ENCODE assay signal across 10 cellular contexts in the genomic region with DNA sequence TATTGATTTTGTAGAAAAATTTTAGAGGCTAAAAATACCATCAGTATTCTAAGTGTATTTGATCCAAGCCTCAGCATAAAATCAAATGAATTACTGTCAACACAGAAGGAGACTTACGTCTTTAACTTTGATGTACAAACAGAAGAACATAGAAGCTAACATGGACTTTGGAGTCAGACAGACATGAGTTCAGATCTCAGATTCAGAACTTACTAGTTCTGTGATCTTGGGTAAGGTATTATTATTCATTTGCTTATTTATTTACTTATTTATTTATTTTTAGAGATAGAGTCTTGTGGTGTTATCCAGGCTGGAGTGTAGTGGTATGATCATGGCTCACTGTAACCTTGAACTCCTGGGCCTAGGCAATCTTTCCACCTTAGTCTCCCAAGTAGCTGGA. TPM values are rescaled to one million over a fixed set of nuclear protein-coding genes. Genes with fewer than 3 reads are reported as not detected.
DNase-seq lines count a peak whose midpoint lies in the region; ATAC-seq, FAIRE-seq and TF ChIP-seq lines count a peak whose summit lies in the region.
"Had no signal": no experiment of that assay in that cellular context is flagged by ENCODE, and none has a peak within 500 bp of the region (broad histone marks: within the 10 kb centered on the region; RNA-seq: fewer than 3 reads in every experiment).

No MANE protein-coding gene starts in this region.

- no peak for DNase-seq in activated CD4-positive, alpha-beta T cell treated with anti-CD3 and anti-CD28 coated beads, Interleukin-2, amount 10 ng/mL, durations not matched to agents 24 days and 14 days
- DNase-seq in activated CD4-positive, alpha-beta T cell treated with anti-CD3 and anti-CD28 coated beads, Interleukin-2, amount 50 U/mL, for 48 hours: no peak
- no peak for DNase-seq in PC-9
- no peak for DNase-seq in endothelial cell of umbilical vein (ENCODE audit: low read depth, low spot score)
- no peak for DNase-seq in HuH-7 (ENCODE audit: low spot score)
- no peak for DNase-seq in hypothalamus (lab: John Stamatoyannopoulos, UW)
- no peak for DNase-seq in COR-L47 (lab: John Stamatoyannopoulos, UW)

- H3K9me3 ChIP-seq in PC-9 (ENCODE audit: insufficient read depth, low read depth) (no peaks in the 10 kb centered on the region), endothelial cell of umbilical vein (replicated peaks; ENCODE audit: control insufficient read depth, insufficient read depth, low read length) (no peaks in the 10 kb centered on the region)

- H3K4me3 ChIP-seq in PC-9 (no peak overlapping the region; the same call in 1 of the 2 replicates), endothelial cell of umbilical vein (replicated peaks in 1 of 3; ENCODE audit: insufficient read depth in 1 of 3, low read depth in 1 of 3, low read length in 3 of 3) (peak overlapping the region in 2 of 3 experiments; percentile 1 to 38)

- intact Hi-C loops in activated CD4-positive, alpha-beta T cell treated with anti-CD3 and anti-CD28 coated beads, Interleukin-2, amount 10 ng/mL, durations not matched to agents 24 days and 14 days (cut with micrococcal nuclease): loop anchor here (2.0 kb wide), 1 partner anchor 109 kb away; a partner anchor contains a TSS
- intact Hi-C loops in PC-9 (cut with micrococcal nuclease; ENCODE audit: unreplicated experiment): no loop called here
- intact Hi-C loops in endothelial cell of umbilical vein (cut with micrococcal nuclease): loop anchor here (1.0 to 10.0 kb wide), 5 partner anchors 37 to 1127 kb away; a partner anchor contains a TSS

- H3K4me1 ChIP-seq in PC-9 (replicated peaks; ENCODE audit: insufficient read depth): no peaks in the 10 kb centered on the region
- peaks cover 44% of the 10 kb centered on the region for H3K4me1 ChIP-seq in endothelial cell of umbilical vein (ENCODE audit: control insufficient read depth, extremely low read depth, insufficient read depth, low read length)

- peaks cover 5% of the 10 kb centered on the region for H3K9me3 Mint-ChIP-seq in activated CD4-positive, alpha-beta T cell treated with anti-CD3 and anti-CD28 coated beads, Interleukin-2, amount 10 ng/mL, durations not matched to agents 24 days and 14 days
- no peaks in the 10 kb centered on the region for H3K9me3 Mint-ChIP-seq in stimulated activated memory B cell treated with anti-CD40 and anti-IgM and Interleukin-4, amounts not matched to agents 10 μg/mL and 1 μg/mL and 100 μg/mL, for 72 hours
- H3K9me3 Mint-ChIP-seq: neural crest cell had no signal

- peaks cover 41% of the 10 kb centered on the region for H3K4me1 Mint-ChIP-seq in activated CD4-positive, alpha-beta T cell treated with anti-CD3 and anti-CD28 coated beads, Interleukin-2, amount 10 ng/mL, durations not matched to agents 24 days and 14 days
- H3K4me1 Mint-ChIP-seq in stimulated activated memory B cell treated with anti-CD40 and anti-IgM and Interleukin-4, amounts not matched to agents 10 μg/mL and 1 μg/mL and 100 μg/mL, for 72 hours: peaks cover 51% of the 10 kb centered on the region
- H3K4me1 Mint-ChIP-seq: neural crest cell had no signal

- H3K79me2 ChIP-seq in PC-9 (ENCODE audit: low read depth) (no peaks in the 10 kb centered on the region), endothelial cell of umbilical vein (ENCODE audit: control insufficient read depth, insufficient read depth, low read length) (no peaks in the 10 kb centered on the region)

- CTCF ChIA-PET in PC-9 (lab: Charles Lee): no interaction called here
- CTCF ChIA-PET in endothelial cell of umbilical vein (lab: Charles Lee): interaction anchor here (1.2 to 3.5 kb wide), 3 partner anchors 37 to 284 kb away, joined by 3 to 10 read pairs (median 3); a partner anchor contains a TSS

- dilution Hi-C loops in endothelial cell of umbilical vein (cut with MboI; ENCODE audit: extremely low pct_ligation_motif_present, low sequenced_read_pairs): loop anchor here (25.0 kb wide), 1 partner anchor 229 kb away; no protein-coding TSS in a partner anchor

- TF ChIP-seq CTCF in PC-9 (conservative IDR thresholded peaks at IDR 0.05) (no peak), endothelial cell of umbilical vein (IDR thresholded peaks at IDR 0.05; ENCODE audit: extremely low read depth in 1 of 2, insufficient read depth in 1 of 2, low read depth in 1 of 2, low read length in 2 of 2) (no peak)

- H3K9me2 ChIP-seq in PC-9 (ENCODE audit: insufficient read depth): no peaks in the 10 kb centered on the region

- H3K27me3 Mint-ChIP-seq in activated CD4-positive, alpha-beta T cell treated with anti-CD3 and anti-CD28 coated beads, Interleukin-2, amount 10 ng/mL, durations not matched to agents 24 days and 14 days: no peaks in the 10 kb centered on the region
- no peaks in the 10 kb centered on the region for H3K27me3 Mint-ChIP-seq in stimulated activated memory B cell treated with anti-CD40 and anti-IgM and Interleukin-4, amounts not matched to agents 10 μg/mL and 1 μg/mL and 100 μg/mL, for 72 hours

- no peak for FAIRE-seq in endothelial cell of umbilical vein (lab: Jason Lieb, UNC)

- POLR2A ChIA-PET in PC-9 (lab: Charles Lee; ENCODE audit: unreplicated experiment) (interaction anchor here (0.7 kb wide), 1 partner anchor 478 kb away, joined by 4 read pairs; a partner anchor contains a TSS), endothelial cell of umbilical vein (lab: Charles Lee) (no interaction called here)

- H3K4me2 ChIP-seq in PC-9: peak overlapping the region; percentile 64; the same call in 1 of the 2 replicates
- H3K4me2 ChIP-seq in endothelial cell of umbilical vein (ENCODE audit: insufficient read depth, low read length): peak overlapping the region; percentile 77

- BruUV-seq in PC-9 (replicated peaks; lab: Mats Ljungman, UMichigan) (no TSS peak), endothelial cell of umbilical vein (replicated peaks; lab: Mats Ljungman, UMichigan) (TSS peak; percentile 81)

- H3K27me3 ChIP-seq in PC-9 (ENCODE audit: insufficient read depth, low read depth) (peaks cover 7% of the 10 kb centered on the region), endothelial cell of umbilical vein (ENCODE audit: control insufficient read depth in 2 of 2, insufficient read depth in 2 of 2, low read length in 2 of 2) (no peaks in the 10 kb centered on the region)

- peaks cover 8% of the 10 kb centered on the region for H3K36me3 Mint-ChIP-seq in activated CD4-positive, alpha-beta T cell treated with anti-CD3 and anti-CD28 coated beads, Interleukin-2, amount 10 ng/mL, durations not matched to agents 24 days and 14 days (ENCODE audit: low read depth)
- H3K36me3 Mint-ChIP-seq in stimulated activated memory B cell treated with anti-CD40 and anti-IgM and Interleukin-4, amounts not matched to agents 10 μg/mL and 1 μg/mL and 100 μg/mL, for 72 hours: peaks cover 5% of the 10 kb centered on the region

- H4K20me1 ChIP-seq in PC-9 (ENCODE audit: insufficient read depth) (no peaks in the 10 kb centered on the region), endothelial cell of umbilical vein (replicated peaks; ENCODE audit: control insufficient read depth, extremely low read depth, insufficient read depth, low read length) (no peaks in the 10 kb centered on the region)

- H3K36me3 ChIP-seq in PC-9 (ENCODE audit: low read depth) (no peaks in the 10 kb centered on the region), endothelial cell of umbilical vein (ENCODE audit: control insufficient read depth in 2 of 2, extremely low read depth in 1 of 2, insufficient read depth in 2 of 2, low read length in 2 of 2) (no peaks in the 10 kb centered on the region)

- H3K27ac Mint-ChIP-seq in activated CD4-positive, alpha-beta T cell treated with anti-CD3 and anti-CD28 coated beads, Interleukin-2, amount 10 ng/mL, durations not matched to agents 24 days and 14 days: peak overlapping the region; percentile 95
- peak overlapping the region; percentile 97 for H3K27ac Mint-ChIP-seq in stimulated activated memory B cell treated with anti-CD40 and anti-IgM and Interleukin-4, amounts not matched to agents 10 μg/mL and 1 μg/mL and 100 μg/mL, for 72 hours

- peak overlapping the region; percentile 67 for H3K9ac ChIP-seq in endothelial cell of umbilical vein (replicated peaks; ENCODE audit: extremely low read depth, insufficient read depth, low read length)

- H3K4me3 Mint-ChIP-seq in activated CD4-positive, alpha-beta T cell treated with anti-CD3 and anti-CD28 coated beads, Interleukin-2, amount 10 ng/mL, durations not matched to agents 24 days and 14 days: peak overlapping the region; percentile 90
- H3K4me3 Mint-ChIP-seq in stimulated activated memory B cell treated with anti-CD40 and anti-IgM and Interleukin-4, amounts not matched to agents 10 μg/mL and 1 μg/mL and 100 μg/mL, for 72 hours: peak overlapping the region; percentile 93
- H3K4me3 Mint-ChIP-seq: neural crest cell had no signal

- no peaks in the 10 kb centered on the region for H3F3A ChIP-seq in PC-9 (ENCODE audit: insufficient read depth, low read depth)

- H3K9me1 ChIP-seq in endothelial cell of umbilical vein (replicated peaks; ENCODE audit: control insufficient read depth, extremely low read depth, insufficient read depth, low read length): peaks cover 2% of the 10 kb centered on the region

- no peak for TF ChIP-seq POLR2A in endothelial cell of umbilical vein (IDR thresholded peaks at IDR 0.05; ENCODE audit: low read depth, low read length)

- H2AFZ ChIP-seq in PC-9 (no peak overlapping the region; the same call in 1 of the 2 replicates), endothelial cell of umbilical vein (ENCODE audit: low read depth, low read length) (peak overlapping the region; percentile 48)

- ATAC-seq in stimulated activated memory B cell treated with anti-CD40 and anti-IgM and Interleukin-4, amounts not matched to agents 10 μg/mL and 1 μg/mL and 100 μg/mL, for 72 hours: no peak

- H3K27ac ChIP-seq in PC-9: no peak overlapping the region
- H3K27ac ChIP-seq in endothelial cell of umbilical vein (ENCODE audit: insufficient read depth, low read depth, low read length): peak overlapping the region; percentile 52

RNA-seq across cellular contexts. Expression of a gene that starts 4.0 kb away (rescaled TPM):
- total RNA-seq in activated CD4-positive, alpha-beta T cell treated with anti-CD3 and anti-CD28 coated beads, Interleukin-2, amount 10 ng/mL, durations not matched to agents 24 days and 14 days: 43.1 and 44.8 TPM in 2 replicates
- total RNA-seq in PC-9 (2021): not detected in 2 replicates
- total RNA-seq in endothelial cell of umbilical vein: not detected in 2 replicates
- not detected in 2 replicates for polyA plus RNA-seq in endothelial cell of umbilical vein
- polyA plus RNA-seq in endothelial cell of umbilical vein (2011; cell fraction: cytosol; rRNA removed): not detected in 2 replicates
- polyA plus RNA-seq in endothelial cell of umbilical vein (2011; cell fraction: nucleus; rRNA removed): not detected in 2 replicates
- polyA plus RNA-seq in endothelial cell of umbilical vein (2012): not detected in 2 replicates
- polyA minus RNA-seq in endothelial cell of umbilical vein: 0.12 TPM in 1 of 2 replicates, not detected in the other
- not detected for polyA minus RNA-seq in endothelial cell of umbilical vein (2011; cell fraction: cytosol; rRNA and poly(A)+ RNA removed)
- polyA minus RNA-seq in endothelial cell of umbilical vein (2011; cell fraction: nucleus; rRNA and poly(A)+ RNA removed): not detected in 2 replicates
- total RNA-seq: neural crest cell had no signal

RNA-seq across cellular contexts. Expression of a gene that starts 19.2 kb away (rescaled TPM):
- total RNA-seq in activated CD4-positive, alpha-beta T cell treated with anti-CD3 and anti-CD28 coated beads, Interleukin-2, amount 10 ng/mL, durations not matched to agents 24 days and 14 days: 0.07 TPM in 1 of 2 replicates, not detected in the other
- total RNA-seq in PC-9 (2021) (not detected in 2 replicates), endothelial cell of umbilical vein (not detected in 2 replicates)
- polyA plus RNA-seq in endothelial cell of umbilical vein: not detected in 2 replicates
- polyA plus RNA-seq in endothelial cell of umbilical vein (2011; cell fraction: cytosol; rRNA removed): not detected in 2 replicates
- not detected in 2 replicates for polyA plus RNA-seq in endothelial cell of umbilical vein (2011; cell fraction: nucleus; rRNA removed)
- polyA plus RNA-seq in endothelial cell of umbilical vein (2012): not detected in 2 replicates
- 0.15 TPM in 1 of 2 replicates, not detected in the other for polyA minus RNA-seq in endothelial cell of umbilical vein
- not detected for polyA minus RNA-seq in endothelial cell of umbilical vein (2011; cell fraction: cytosol; rRNA and poly(A)+ RNA removed)
- not detected in 2 replicates for polyA minus RNA-seq in endothelial cell of umbilical vein (2011; cell fraction: nucleus; rRNA and poly(A)+ RNA removed)
- total RNA-seq: neural crest cell had no signal
- polyA plus RNA-seq: AG04450 had no signal

RNA-seq across cellular contexts. Expression of a gene that starts 36.9 kb away (rescaled TPM):
- 4.5 and 4.8 TPM in 2 replicates for total RNA-seq in activated CD4-positive, alpha-beta T cell treated with anti-CD3 and anti-CD28 coated beads, Interleukin-2, amount 10 ng/mL, durations not matched to agents 24 days and 14 days
- 4.7 and 5.8 TPM in 2 replicates for total RNA-seq in PC-9 (2021)
- 2.8 and 3.4 TPM in 2 replicates for total RNA-seq in endothelial cell of umbilical vein
- 4.5 and 5.7 TPM in 2 replicates for polyA plus RNA-seq in endothelial cell of umbilical vein
- polyA plus RNA-seq in endothelial cell of umbilical vein (2011; cell fraction: cytosol; rRNA removed): 2.9 and 3.2 TPM in 2 replicates
- 1.8 and 2.0 TPM in 2 replicates for polyA plus RNA-seq in endothelial cell of umbilical vein (2011; cell fraction: nucleus; rRNA removed)
- 4.4 and 4.6 TPM in 2 replicates for polyA plus RNA-seq in endothelial cell of umbilical vein (2012)
- polyA minus RNA-seq in endothelial cell of umbilical vein: 6.3 and 7.3 TPM in 2 replicates
- 4.9 TPM for polyA minus RNA-seq in endothelial cell of umbilical vein (2011; cell fraction: cytosol; rRNA and poly(A)+ RNA removed)
- 1.8 and 2.7 TPM in 2 replicates for polyA minus RNA-seq in endothelial cell of umbilical vein (2011; cell fraction: nucleus; rRNA and poly(A)+ RNA removed)

RNA-seq across cellular contexts. Expression of a gene that starts 45.7 kb away (rescaled TPM):
- 164 and 172 TPM in 2 replicates for total RNA-seq in activated CD4-positive, alpha-beta T cell treated with anti-CD3 and anti-CD28 coated beads, Interleukin-2, amount 10 ng/mL, durations not matched to agents 24 days and 14 days
- 153 and 186 TPM in 2 replicates for total RNA-seq in PC-9 (2021)
- 198 and 200 TPM in 2 replicates for total RNA-seq in endothelial cell of umbilical vein
- polyA plus RNA-seq in endothelial cell of umbilical vein: 105 and 106 TPM in 2 replicates
- 125 and 134 TPM in 2 replicates for polyA plus RNA-seq in endothelial cell of umbilical vein (2011; cell fraction: cytosol; rRNA removed)
- 119 and 141 TPM in 2 replicates for polyA plus RNA-seq in endothelial cell of umbilical vein (2011; cell fraction: nucleus; rRNA removed)
- polyA plus RNA-seq in endothelial cell of umbilical vein (2012): 215 and 237 TPM in 2 replicates
- polyA minus RNA-seq in endothelial cell of umbilical vein: 249 and 258 TPM in 2 replicates
- polyA minus RNA-seq in endothelial cell of umbilical vein (2011; cell fraction: cytosol; rRNA and poly(A)+ RNA removed): 97.6 TPM
- polyA minus RNA-seq in endothelial cell of umbilical vein (2011; cell fraction: nucleus; rRNA and poly(A)+ RNA removed): 99.9 and 135 TPM in 2 replicates

Comparison
In these comparisons a context has a peak if more than half of its experiments do, and no peak if none do; other contexts are left out.
1. RNA of a gene that starts 4.0 kb away (total RNA-seq): 43.1 to 44.8 TPM in activated CD4-positive, alpha-beta T cell treated with anti-CD3 and anti-CD28 coated beads, Interleukin-2, amount 10 ng/mL, durations not matched to agents 24 days and 14 days; not detected in PC-9 and not detected in endothelial cell of umbilical vein; every median in the first group is over 10 times any median in the second.